ENCODE assay signal across 1 cellular context in the genomic region with DNA sequence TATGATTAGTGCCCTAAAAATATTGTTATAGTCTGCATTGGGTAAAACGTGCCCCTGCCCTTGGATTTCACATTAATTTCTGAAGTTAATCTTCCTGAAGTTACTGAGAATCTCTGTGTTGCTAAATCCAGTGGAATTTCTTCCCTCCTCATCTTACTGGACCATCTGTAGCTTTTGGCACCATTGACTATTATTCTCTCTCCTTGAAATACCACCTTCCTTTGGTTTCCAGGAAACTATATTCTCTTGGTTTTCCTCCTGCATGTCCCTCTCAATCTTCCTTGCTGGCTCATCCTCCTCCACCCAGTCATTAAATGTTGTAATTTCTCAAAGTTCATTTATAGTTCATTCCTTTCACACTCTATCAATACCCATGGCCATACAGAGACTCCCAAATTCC.
TF ChIP-seq lines count a peak whose summit lies in the region.

No MANE protein-coding gene starts in this region.

TF ChIP-seq in A549, 52 proteins besides CTCF, POLR2A, EP300 and RAD21 (continued from another document):
- TF ChIP-seq, protein P1, sequence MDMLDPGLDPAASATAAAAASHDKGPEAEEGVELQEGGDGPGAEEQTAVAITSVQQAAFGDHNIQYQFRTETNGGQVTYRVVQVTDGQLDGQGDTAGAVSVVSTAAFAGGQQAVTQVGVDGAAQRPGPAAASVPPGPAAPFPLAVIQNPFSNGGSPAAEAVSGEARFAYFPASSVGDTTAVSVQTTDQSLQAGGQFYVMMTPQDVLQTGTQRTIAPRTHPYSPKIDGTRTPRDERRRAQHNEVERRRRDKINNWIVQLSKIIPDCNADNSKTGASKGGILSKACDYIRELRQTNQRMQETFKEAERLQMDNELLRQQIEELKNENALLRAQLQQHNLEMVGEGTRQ (IDR thresholded peaks at IDR 0.05), result no peak
- TF ChIP-seq CHD2 (IDR thresholded peaks at IDR 0.05; ENCODE audit: low read length, partially characterized antibody) (no peak), HOXB5 (CRISPR knock-in tag; IDR thresholded peaks at IDR 0.05) (no peak)
